In genomic region chr3:29705906-29706507, GRCh38 we compare ENCODE assay signal across 28 cellular contexts.
A peak's percentile ranks its signal among the peaks of the same experiment; 100 is the strongest.
DNase-seq lines count a peak whose midpoint lies in the region; ATAC-seq and TF ChIP-seq lines count a peak whose summit lies in the region.
"Had no signal": no experiment of that assay in that cellular context is flagged by ENCODE, and none has a peak within 500 bp of the region (broad histone marks: within the 10 kb centered on the region; RNA-seq: fewer than 3 reads in every experiment).

No MANE protein-coding gene starts in this region.

- H3K4me3 ChIP-seq in psoas muscle = no peak overlapping the region
- H3K4me3 ChIP-seq: cardiac muscle cell, GM23338, suprapubic skin had no signal

- DNase-seq in NCI-H146 (lab: John Stamatoyannopoulos, UW) = peak; percentile 11
- DNase-seq in NCI-H146 treated with DMSO at 0.1 percent for 48 hours (lab: John Stamatoyannopoulos, UW; ENCODE audit: unreplicated experiment) = no peak
- peak; percentile 41 for DNase-seq in NCI-H1436 treated with DMSO at 0.1 percent for 48 hours (lab: John Stamatoyannopoulos, UW)
- DNase-seq in NCI-H748 treated with DMSO at 0.1 percent for 48 hours (lab: John Stamatoyannopoulos, UW) = peak; percentile 4
- DNase-seq in psoas muscle = no peak
- no peak for DNase-seq in head of caudate nucleus
- DNase-seq in DMS 273 (lab: John Stamatoyannopoulos, UW; ENCODE audit: unreplicated experiment) = no peak
- DNase-seq: 8988T; activated CD4-positive, alpha-beta memory T cell treated with anti-CD3 and anti-CD28 coated beads, Interleukin-2, amount 10 ng/mL, durations not matched to agents 7 days and 5 days; activated CD4-positive, alpha-beta T cell treated with anti-CD3 and anti-CD28 coated beads for 1 hour; anterior cingulate cortex; Calu3; cortex of kidney; endodermal cell; foreskin fibroblast; HFFc6; immature natural killer cell; KBM-7; MM.1S; NCI-H1930; stimulated activated naive CD4-positive, alpha-beta T cell; T-helper 2 cell had no signal

- no peaks in the 10 kb centered on the region for H3K27me3 ChIP-seq in psoas muscle (ENCODE audit: insufficient read depth in 3 of 3, low read length in 2 of 3)
- H3K27me3 ChIP-seq: cardiac muscle cell, suprapubic skin had no signal

- no peak for TF ChIP-seq CTCF in psoas muscle (IDR thresholded peaks at IDR 0.05)

- intact Hi-C loops in psoas muscle (cut with DNase I) = no loop called here
- intact Hi-C loops in head of caudate nucleus (cut with DNase I) = no loop called here

- peak; percentile 77 to 90 (median 82) for ATAC-seq in psoas muscle
- no peak for ATAC-seq in GM19463 (IDR thresholded peaks at IDR 0.05; ENCODE audit: unreplicated experiment)
- ATAC-seq: esophagus mucosa, GM23338, SK-N-SH treated with all-trans-retinoic acid at 6 μM for 48 hours had no signal

- peaks cover 6% of the 10 kb centered on the region for H3K4me1 ChIP-seq in psoas muscle
- H3K4me1 ChIP-seq: suprapubic skin had no signal

- H3K9me3 ChIP-seq in psoas muscle = peaks cover 10% of the 10 kb centered on the region
- H3K9me3 ChIP-seq: suprapubic skin had no signal

- H3K36me3 ChIP-seq in psoas muscle (ENCODE audit: insufficient read depth in 1 of 2, low read depth in 1 of 2) = no peaks in the 10 kb centered on the region
- H3K36me3 ChIP-seq: cardiac muscle cell, suprapubic skin had no signal

- H3K27ac ChIP-seq in psoas muscle = no peak overlapping the region
- H3K27ac ChIP-seq: cardiac muscle cell, suprapubic skin had no signal

- 70 to 73% (median 70%) methylated on average over 1 of the region's 1 CpG for WGBS in psoas muscle, 3 donors

Comparison
In these comparisons a context has a peak if more than half of its experiments do, and no peak if none do; other contexts are left out.
1. DNase-seq: peak in NCI-H146 (single experiment), NCI-H1436 treated with DMSO at 0.1 percent for 48 hours (single experiment) and NCI-H748 treated with DMSO at 0.1 percent for 48 hours (single experiment); none in NCI-H146 treated with DMSO at 0.1 percent for 48 hours (single experiment), psoas muscle (0 of 2), head of caudate nucleus (0 of 42) and DMS 273 (single experiment).